5 cellular contexts compared by ENCODE assay signal in the genomic region with DNA sequence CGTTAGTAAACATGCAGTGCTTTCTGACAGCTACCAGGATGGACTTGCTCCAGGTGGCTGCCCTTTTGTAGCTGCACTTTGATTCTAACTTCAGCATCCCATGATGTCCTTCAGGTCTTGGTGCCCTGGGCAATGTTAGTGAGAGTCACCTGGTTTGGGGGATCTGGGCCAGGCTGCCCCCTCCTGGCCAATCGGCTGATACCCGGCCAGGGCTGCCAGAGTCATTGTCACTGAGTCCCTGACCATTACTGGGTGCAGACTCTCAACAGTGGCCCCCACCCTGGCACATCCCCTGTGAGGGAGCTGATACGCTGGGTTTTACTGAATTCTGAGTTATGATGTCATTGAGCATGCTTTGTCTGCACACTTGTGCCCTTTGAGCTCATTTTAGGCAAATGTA. TPM values are rescaled to one million over a fixed set of nuclear protein-coding genes. Genes with fewer than 3 reads are reported as not detected.
"Had no signal": no experiment of that assay in that cellular context is flagged by ENCODE, and none has a peak within 500 bp of the region (broad histone marks: within the 10 kb centered on the region; RNA-seq: fewer than 3 reads in every experiment).

No MANE protein-coding gene starts in this region.

RNA-seq across cellular contexts. Expression of gene NUTM2G, which starts 13.5 kb away (rescaled TPM):
- total RNA-seq: ascending aorta; MCF 10A; PC-3; SJSA1; T-helper 1 cell treated with Interleukin-12 subunit alpha and Interleukin-12 subunit beta and Interleukin-4 antibody, amounts not matched to agents 30 ng/mL and 1 ng/mL, for 36 hours had no signal
